In the genomic region with DNA sequence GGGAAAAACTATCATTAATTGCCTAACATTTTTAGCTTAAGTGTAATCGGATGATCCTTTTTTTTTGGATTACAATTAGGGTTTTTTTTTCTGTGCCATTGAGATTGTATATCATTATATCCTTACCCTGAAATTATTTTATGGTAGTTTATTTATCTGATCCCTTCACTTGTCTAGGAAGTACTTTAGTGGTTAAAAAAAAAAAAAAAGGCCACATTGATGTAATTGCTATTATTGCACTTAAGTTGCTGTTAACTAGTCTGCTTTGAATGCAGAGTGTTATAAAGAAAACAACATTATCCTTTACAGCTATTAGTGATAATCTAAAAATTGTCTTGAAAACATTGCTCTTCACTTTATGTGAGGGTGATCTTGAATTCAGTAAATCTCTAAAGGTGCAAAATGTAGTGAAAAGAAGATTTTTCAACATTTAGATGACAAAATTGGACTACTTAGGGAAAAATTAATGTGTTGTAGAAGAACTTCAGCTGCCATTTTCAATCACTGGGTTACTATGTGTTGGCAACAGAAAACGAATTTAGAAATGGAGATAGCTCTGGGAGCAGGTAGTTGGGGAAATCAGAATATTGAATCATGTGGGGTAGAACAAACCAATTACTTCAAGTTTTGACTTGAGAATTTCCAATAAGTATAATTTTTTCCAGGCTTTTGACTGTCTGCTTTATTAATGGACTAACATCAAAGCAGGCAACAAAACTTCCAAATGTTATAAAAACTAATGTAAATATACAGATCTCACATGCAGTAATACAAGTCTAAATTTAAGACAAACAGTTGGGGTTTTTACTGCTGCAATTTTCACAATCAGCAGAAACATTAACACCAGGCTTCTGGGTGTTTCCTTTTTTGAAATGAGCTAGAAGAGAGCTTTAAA, we compare ENCODE assay signal across 17 cellular contexts. TPM values are rescaled to one million over a fixed set of nuclear protein-coding genes. Genes with fewer than 3 reads are reported as not detected.
DNase-seq lines count a peak whose midpoint lies in the region; ATAC-seq, FAIRE-seq and TF ChIP-seq lines count a peak whose summit lies in the region.
"Had no signal": no experiment of that assay in that cellular context is flagged by ENCODE, and none has a peak within 500 bp of the region (broad histone marks: within the 10 kb centered on the region; RNA-seq: fewer than 3 reads in every experiment).

No MANE protein-coding gene starts in this region.

- no peak overlapping the region for H2BK15ac ChIP-seq in H1 (ENCODE audit: low read length)

- H3K56ac ChIP-seq in H1 (replicated peaks; ENCODE audit: insufficient read length, low read depth, low read length), result no peak overlapping the region

- no peak overlapping the region for H2BK120ac ChIP-seq in H1 (replicated peaks; ENCODE audit: low read depth, low read length)

- no peak overlapping the region for H2AFZ ChIP-seq in H1 (ENCODE audit: low read length)

- no peak overlapping the region for H2BK12ac ChIP-seq in H1 (ENCODE audit: low read depth, low read length)

- POLR2A ChIA-PET in HEK293T (lab: Yijun Ruan, JAX) (no interaction called here), H1 (lab: Charles Lee; ENCODE audit: partially characterized antibody) (interaction anchor here (0.6 to 0.8 kb wide), 2 partner anchors 16 to 687 kb away, joined by 3 to 4 read pairs; no protein-coding TSS in a partner anchor)

- no peak overlapping the region for H2BK5ac ChIP-seq in H1 (ENCODE audit: low read depth, low read length)

- no peak overlapping the region for H3K23ac ChIP-seq in H1 (ENCODE audit: insufficient read length)

- DNase-seq in Caki2 (ENCODE audit: low read depth), result peak; percentile 55
- no peak for DNase-seq in HEK293T (ENCODE audit: extremely low spot score)
- no peak for DNase-seq in H1 (ENCODE audit: low read depth in 1 of 2, low spot score in 2 of 2)
- DNase-seq in neural crest cell (ENCODE audit: low read depth, low spot score), result no peak
- no peak for DNase-seq in stimulated activated CD4-positive, alpha-beta T cell treated with anti-CD3 and anti-CD28 coated beads, Interleukin-15, amount 100 ng/mL, for 24 hours
- DNase-seq in mucosa of descending colon, result no peak
- no peak for DNase-seq in activated naive CD4-positive, alpha-beta T cell treated with Interleukin-2 at 50 U/mL for 16 hours
- DNase-seq: activated CD4-positive, alpha-beta T cell treated with anti-CD3 and anti-CD28 coated beads, Interleukin-2, amount 50 U/mL, for 4 hours; activated naive CD8-positive, alpha-beta T cell treated with anti-CD3 and anti-CD28 coated beads, Interleukin-2, amount 50 U/mL, for 24 hours; activated T-cell treated with anti-CD3 and anti-CD28 coated beads, Interleukin-2, amount 50 U/mL, for 4 hours; DMS79 treated with DMSO at 0.1 percent for 48 hours; naive thymus-derived CD4-positive, alpha-beta T cell; NCI-H2227 treated with DMSO at 0.1 percent for 48 hours; sigmoid colon; stimulated activated CD4-positive, alpha-beta T cell treated with anti-CD3 and anti-CD28 coated beads, Interleukin-4, amount 100 ng/mL, for 24 hours had no signal

- H4K5ac ChIP-seq in H1 (ENCODE audit: insufficient read length, low read depth, low read length), result no peak overlapping the region

- H3K79me2 ChIP-seq in H1 (ENCODE audit: control insufficient read depth in 1 of 2, insufficient read depth in 2 of 2, low read length in 2 of 2), result peaks cover 5 to 98% of the 10 kb centered on the region in 2 experiments

- H3K4me3 ChIP-seq in H1 (ENCODE audit: extremely low read depth in 1 of 4, insufficient read depth in 2 of 4, low read depth in 3 of 4, low read length in 4 of 4), result peak overlapping the region in 3 of 4 experiments; percentile 16 to 99 (median 18); a peak in 3 of 8 replicates
- no peak overlapping the region for H3K4me3 ChIP-seq in mucosa of descending colon
- H3K4me3 ChIP-seq: sigmoid colon had no signal

- H3K27ac ChIP-seq in H1 (ENCODE audit: low read depth, low read length), result no peak overlapping the region

- ATAC-seq in mucosa of descending colon, result no peak
- ATAC-seq: activated naive CD8-positive, alpha-beta T cell treated with anti-CD3 and anti-CD28 coated beads, Interleukin-2, amount 50 U/mL, for 24 hours; activated T-cell treated with anti-CD3 and anti-CD28 coated beads, Interleukin-2, amount 50 U/mL, for 4 hours; left lobe of liver; naive thymus-derived CD4-positive, alpha-beta T cell had no signal

- H4K8ac ChIP-seq in H1 (ENCODE audit: extremely low read depth, insufficient read depth, low read length), result no peak overlapping the region

- TF ChIP-seq CTCF in H1 (IDR thresholded peaks at IDR 0.05; ENCODE audit: control extremely low read depth in 1 of 3, insufficient read depth in 1 of 3, low read depth in 1 of 3, low read length in 3 of 3) (no peak), neural crest cell (conservative IDR thresholded peaks at IDR 0.05) (no peak), mucosa of descending colon (IDR thresholded peaks at IDR 0.05) (no peak)

- H4K20me1 ChIP-seq in H1 (replicated peaks in 1 of 2; ENCODE audit: control insufficient read depth in 1 of 2, insufficient read depth in 2 of 2, low read length in 2 of 2), result peaks cover 10 to 15% of the 10 kb centered on the region in 2 experiments

- TF ChIP-seq POLR2A in H1 (IDR thresholded peaks at IDR 0.05; ENCODE audit: control extremely low read depth in 1 of 2, low read depth in 2 of 2, low read length in 2 of 2), result no peak

- no peak for TF ChIP-seq EP300 in H1 (IDR thresholded peaks at IDR 0.05; ENCODE audit: borderline replicate concordance in 1 of 2, low read depth in 2 of 2, low read length in 2 of 2)

- H3K4me3 Mint-ChIP-seq in neural crest cell, result peak overlapping the region; percentile 85
- H3K4me3 Mint-ChIP-seq: activated naive CD8-positive, alpha-beta T cell treated with anti-CD3 and anti-CD28 coated beads, Interleukin-2, amount 50 U/mL, for 24 hours; activated T-cell treated with anti-CD3 and anti-CD28 coated beads, Interleukin-2, amount 50 U/mL, for 4 hours; IgD-negative memory B cell; naive thymus-derived CD4-positive, alpha-beta T cell had no signal

- H3K36me3 Mint-ChIP-seq in neural crest cell (ENCODE audit: low read depth), result no peaks in the 10 kb centered on the region
- H3K36me3 Mint-ChIP-seq: IgD-negative memory B cell had no signal

- FAIRE-seq in H1 (lab: Jason Lieb, UNC), result no peak

- H3K14ac ChIP-seq in H1 (ENCODE audit: insufficient read length), result no peak overlapping the region

- peak overlapping the region; percentile 44 to 89; a peak in 2 of 4 replicates for H3K4me2 ChIP-seq in H1 (ENCODE audit: insufficient read depth in 1 of 2, low read depth in 2 of 2, low read length in 2 of 2)

- no peak overlapping the region for H2BK20ac ChIP-seq in H1 (ENCODE audit: low read length)

- peak overlapping the region in 1 of 4 experiments; percentile 43; a peak in 1 of 7 replicates for H3K9ac ChIP-seq in H1 (replicated peaks in 1 of 4; ENCODE audit: extremely low read depth in 1 of 4, low read depth in 3 of 4, low read length in 3 of 4)

- H3K18ac ChIP-seq in H1 (ENCODE audit: extremely low read depth, low read length), result no peak overlapping the region

- H4K91ac ChIP-seq in H1 (replicated peaks; ENCODE audit: insufficient read length, low read length), result no peak overlapping the region

- H3K27me3 ChIP-seq in H1 (replicated peaks in 1 of 4; ENCODE audit: control insufficient read depth in 3 of 4, extremely low read depth in 1 of 4, insufficient read depth in 3 of 4, low read length in 3 of 4), result no peaks in the 10 kb centered on the region
- H3K27me3 ChIP-seq: sigmoid colon had no signal

- intact Hi-C loops in mucosa of descending colon (cut with DNase I, micrococcal nuclease), result no loop called here

- no peaks in the 10 kb centered on the region for H3K27me3 Mint-ChIP-seq in neural crest cell (ENCODE audit: low read depth)

- peaks cover 56% of the 10 kb centered on the region for H3K4me1 Mint-ChIP-seq in neural crest cell

- no peak for TF ChIP-seq RAD21 in H1 (IDR thresholded peaks at IDR 0.05 in 1 of 2, conservative IDR thresholded peaks at IDR 0.05 in 1 of 2; ENCODE audit: low read depth in 2 of 2, low read length in 2 of 2)

- peaks cover 15% of the 10 kb centered on the region for H3K23me2 ChIP-seq in H1 (ENCODE audit: low read depth, low read length)

- in situ Hi-C loops in Caki2 (cut with HindIII; ENCODE audit: low pct_unique_long_range_greater_than_20kb, low sequenced_read_pairs), result no loop called here

- H3K36me3 ChIP-seq in H1 (ENCODE audit: control insufficient read depth in 2 of 4, insufficient read depth in 4 of 4, low read length in 3 of 4) (no peaks in the 10 kb centered on the region), mucosa of descending colon (ENCODE audit: low read depth) (no peaks in the 10 kb centered on the region)
- H3K36me3 ChIP-seq: sigmoid colon had no signal

- peak overlapping the region; percentile 64 for H3K27ac Mint-ChIP-seq in neural crest cell (ENCODE audit: unreplicated experiment)
- H3K27ac Mint-ChIP-seq: activated naive CD8-positive, alpha-beta T cell treated with anti-CD3 and anti-CD28 coated beads, Interleukin-2, amount 50 U/mL, for 24 hours; IgD-negative memory B cell; naive thymus-derived CD4-positive, alpha-beta T cell had no signal

- H2AK5ac ChIP-seq in H1 (ENCODE audit: low read depth, low read length), result no peak overlapping the region

- H3K79me1 ChIP-seq in H1 (ENCODE audit: low read depth, low read length), result no peaks in the 10 kb centered on the region

- H3K4ac ChIP-seq in H1 (replicated peaks; ENCODE audit: insufficient read length, low read depth, low read length), result no peak overlapping the region

- H3K4me1 ChIP-seq in H1 (replicated peaks in 1 of 4; ENCODE audit: control insufficient read depth in 3 of 4, insufficient read depth in 4 of 4, low read length in 3 of 4) (peaks cover 3 to 9% (median 5%) of the 10 kb centered on the region in 4 experiments; a peak in 5 of 7 replicates), mucosa of descending colon (ENCODE audit: low read depth) (peaks cover 13% of the 10 kb centered on the region)

- H3K9me3 Mint-ChIP-seq in neural crest cell, result no peaks in the 10 kb centered on the region
- H3K9me3 Mint-ChIP-seq: activated naive CD8-positive, alpha-beta T cell treated with anti-CD3 and anti-CD28 coated beads, Interleukin-2, amount 50 U/mL, for 24 hours; activated T-cell treated with anti-CD3 and anti-CD28 coated beads, Interleukin-2, amount 50 U/mL, for 4 hours had no signal

- H3K9me3 ChIP-seq in H1 (ENCODE audit: insufficient read depth in 2 of 2, low read depth in 1 of 2, low read length in 1 of 2) (no peaks in the 10 kb centered on the region), mucosa of descending colon (no peaks in the 10 kb centered on the region)
- H3K9me3 ChIP-seq: sigmoid colon had no signal

- CTCF ChIA-PET in HEK293T (lab: Yijun Ruan, JAX), result interaction anchor here (1.0 kb wide), 1 partner anchor 25 kb away, joined by 3 read pairs; no protein-coding TSS in a partner anchor
- CTCF ChIA-PET in H1 (lab: Charles Lee; ENCODE audit: partially characterized antibody), result interaction anchor here (0.6 to 1.5 kb wide), 3 partner anchors 257 to 818 kb away, joined by 3 to 6 read pairs (median 4); no protein-coding TSS in a partner anchor

- 38% methylated on average over 2 of the region's 2 CpGs; no CpG with 5 or more reads in 1 of the 2 experiments for WGBS in H1 (ENCODE audit: extremely low coverage in 1 of 2, insufficient coverage in 1 of 2, insufficient read length in 1 of 2, insufficient replicate concordance in 2 of 2, low coverage in 1 of 2, low lambda C conversion rate in 2 of 2, missing lambda C conversion rate in 1 of 2), 2 experiments

RNA-seq across cellular contexts. Expression of gene ADGRL2, which starts 5.0 kb away (rescaled TPM):
- 22.8 and 62.2 TPM in 2 replicates for total RNA-seq in Caki2 (2014; rRNA removed; shearing (Covaris generic); ENCODE audit: low replicate concordance)
- 121 and 124 TPM in 2 replicates for total RNA-seq in H1 (2021; fragmentation: NEBNext Ultra II Directional; extraction: Animal tissue kit (Norgen Biotek cat#: 25700))
- 109 and 113 TPM in 2 replicates for polyA plus RNA-seq in H1 (2011; rRNA removed)
- polyA plus RNA-seq in H1 (2011; cell fraction: cytosol; rRNA removed), result 76.3 TPM
- 343 TPM for polyA plus RNA-seq in H1 (2011; cell fraction: nucleus; rRNA removed)
- polyA plus RNA-seq in H1 (2012, experiment 1 of 2), result 78.5 to 110 TPM (median 93.4 TPM) in 4 replicates
- 5.7 TPM for polyA plus RNA-seq in H1 (2012, experiment 2 of 2)
- polyA plus RNA-seq in H1 (2013, experiment 1 of 2), result 136 TPM
- 133 TPM for polyA plus RNA-seq in H1 (2013, experiment 2 of 2)
- 472 and 787 TPM in 2 replicates for polyA minus RNA-seq in H1 (2011; rRNA and poly(A)+ RNA removed)
- 125 TPM for polyA minus RNA-seq in H1 (2011; cell fraction: cytosol; rRNA and poly(A)+ RNA removed)
- polyA minus RNA-seq in H1 (2011; cell fraction: nucleus; rRNA and poly(A)+ RNA removed), result 372 TPM
- total RNA-seq in neural crest cell (168 and 170 TPM in 2 replicates), mucosa of descending colon (10 to 100 TPM in 1 of 3 donors, 1 to 10 TPM in 2; 4.5 to 31.7 (median 9.2) TPM)
- total RNA-seq: naive thymus-derived CD4-positive, alpha-beta T cell had no signal
- polyA plus RNA-seq: IgD-negative memory B cell; naive thymus-derived CD4-positive, alpha-beta T cell had no signal
